ENCODE assay signal across 11 cellular contexts in the genomic region with DNA sequence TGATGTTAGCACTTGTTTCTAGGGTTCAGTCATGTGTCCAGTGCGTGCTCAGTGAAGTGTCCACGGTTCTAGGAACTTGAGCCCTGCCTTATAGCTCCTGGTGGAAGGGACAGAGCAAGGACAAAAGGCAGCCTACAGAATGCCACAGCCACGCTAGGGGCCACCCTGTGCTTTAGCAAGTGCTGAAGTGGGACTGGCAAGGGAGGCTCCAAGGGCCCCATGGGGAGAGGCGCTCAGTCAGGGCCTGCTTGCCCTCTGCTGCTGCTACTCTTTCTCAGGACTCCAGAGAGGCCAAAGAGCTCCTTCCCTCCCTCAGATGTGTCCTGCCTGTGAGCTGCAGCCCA. TPM values are rescaled to one million over a fixed set of nuclear protein-coding genes. Genes with fewer than 3 reads are reported as not detected.
DNase-seq lines count a peak whose midpoint lies in the region; ATAC-seq, FAIRE-seq and TF ChIP-seq lines count a peak whose summit lies in the region.
"Had no signal": no experiment of that assay in that cellular context is flagged by ENCODE, and none has a peak within 500 bp of the region (broad histone marks: within the 10 kb centered on the region; RNA-seq: fewer than 3 reads in every experiment).

No MANE protein-coding gene starts in this region.

- SMC1A ChIA-PET in GM12878 (lab: Charles Lee; ENCODE audit: uncharacterized antibody, unreplicated experiment), result interaction anchor here (0.7 kb wide), 1 partner anchor 11 kb away, joined by 4 read pairs; no protein-coding TSS in a partner anchor

- H3K9me3 Mint-ChIP-seq in Caco-2 (ENCODE audit: unreplicated experiment) (no peaks in the 10 kb centered on the region), mesothelial cell of epicardium (no peaks in the 10 kb centered on the region)

- no peak overlapping the region for H3K4me3 Mint-ChIP-seq in Caco-2 (ENCODE audit: unreplicated experiment)
- H3K4me3 Mint-ChIP-seq in mesothelial cell of epicardium, result no peak overlapping the region

- TF ChIP-seq POLR2A in GM12878 (IDR thresholded peaks at IDR 0.05; ENCODE audit: low read depth, low read length) (peak; percentile 37; the same call in 1 of the 2 replicates), esophagus muscularis mucosa (IDR thresholded peaks at IDR 0.05; ENCODE audit: low read depth) (no peak)

- H3K36me3 ChIP-seq in ACC112 (ENCODE audit: insufficient read depth, low read length), result no peaks in the 10 kb centered on the region
- H3K36me3 ChIP-seq in Caco-2 (ENCODE audit: control insufficient read depth, insufficient read depth, low read length), result peaks cover 4% of the 10 kb centered on the region
- H3K36me3 ChIP-seq in GM12878 (ENCODE audit: control insufficient read depth in 2 of 2, insufficient read depth in 2 of 2, low read length in 1 of 2), result peaks cover 3% of the 10 kb centered on the region in 2 experiments; a peak in 3 of 4 replicates
- H3K36me3 ChIP-seq in mucosa of stomach (ENCODE audit: control insufficient read depth, insufficient read depth, low read length), result peaks cover 2% of the 10 kb centered on the region
- peaks cover 0 to 27% (median 15%) of the 10 kb centered on the region in 4 donors for H3K36me3 ChIP-seq in esophagus muscularis mucosa

- H3K27me3 ChIP-seq in ACC112 (ENCODE audit: insufficient read depth, low read length) (no peaks in the 10 kb centered on the region), Caco-2 (replicated peaks; ENCODE audit: control insufficient read depth, insufficient read depth, low read length) (no peaks in the 10 kb centered on the region), GM12878 (replicated peaks in 1 of 2; ENCODE audit: control insufficient read depth in 2 of 2, insufficient read depth in 2 of 2, low read length in 1 of 2) (no peaks in the 10 kb centered on the region), mucosa of stomach (ENCODE audit: control insufficient read depth, insufficient read depth, low read length) (no peaks in the 10 kb centered on the region), esophagus muscularis mucosa (no peaks in the 10 kb centered on the region)

- no peak overlapping the region for H3K4me2 ChIP-seq in GM12878 (ENCODE audit: control insufficient read depth, insufficient read depth)

- intact Hi-C loops in Caco-2 (cut with micrococcal nuclease; ENCODE audit: unreplicated experiment) (no loop called here), GM12878 (cut with micrococcal nuclease; ENCODE audit: unreplicated experiment) (loop anchor here (5.0 kb wide), 1 partner anchor 162 kb away; no protein-coding TSS in a partner anchor), esophagus muscularis mucosa (cut with DNase I) (no loop called here)

- peaks cover 17% of the 10 kb centered on the region for H3K4me1 Mint-ChIP-seq in Caco-2 (ENCODE audit: low read depth, unreplicated experiment)
- peaks cover 3% of the 10 kb centered on the region for H3K4me1 Mint-ChIP-seq in mesothelial cell of epicardium

- BruUV-seq in Caco-2 (replicated peaks; lab: Mats Ljungman, UMichigan), result no TSS peak
- no TSS peak for BruUV-seq in GM12878 (replicated peaks; lab: Mats Ljungman, UMichigan)

- H3K36me3 Mint-ChIP-seq in Caco-2 (ENCODE audit: insufficient read depth, unreplicated experiment) (peaks cover 53% of the 10 kb centered on the region), mesothelial cell of epicardium (peaks cover 9% of the 10 kb centered on the region)

- H3K27ac Mint-ChIP-seq in Caco-2 (ENCODE audit: unreplicated experiment) (peak overlapping the region; percentile 85), mesothelial cell of epicardium (no peak overlapping the region)

- H3K79me2 ChIP-seq in ACC112 (ENCODE audit: control insufficient read depth, insufficient read depth, low read length, unreplicated experiment) (no peaks in the 10 kb centered on the region), GM12878 (ENCODE audit: control insufficient read depth, insufficient read depth, low read length) (no peaks in the 10 kb centered on the region; the same call in 1 of the 2 replicates)

- peak overlapping the region; percentile 16; the same call in 1 of the 2 replicates for H3K27ac ChIP-seq in ACC112 (ENCODE audit: low read depth, low read length)
- H3K27ac ChIP-seq in GM12878 (ENCODE audit: control insufficient read depth, insufficient read depth), result no peak overlapping the region
- H3K27ac ChIP-seq in esophagus muscularis mucosa (replicated peaks in 1 of 4), result peak overlapping the region in 1 of 4 donors; percentile 25

- H2AFZ ChIP-seq in ACC112 (ENCODE audit: low read length, unreplicated experiment) (no peak overlapping the region), GM12878 (ENCODE audit: control insufficient read depth, low read depth, low read length) (no peak overlapping the region)

- H4K20me1 ChIP-seq in GM12878 (ENCODE audit: control insufficient read depth, insufficient read depth), result no peaks in the 10 kb centered on the region

- DNase-seq in Caco-2 (no peak), GM12878 (ENCODE audit: low read depth, low spot score) (no peak), mesothelial cell of epicardium (ENCODE audit: low spot score in 2 of 2, unreplicated experiment in 2 of 2) (no peak), esophagus muscularis mucosa (ENCODE audit: extremely low spot score) (no peak), NCI-H2196 treated with DMSO at 0.1 percent for 48 hours (lab: John Stamatoyannopoulos, UW; ENCODE audit: unreplicated experiment) (no peak)
- DNase-seq: DMS79, hippocampal formation, NCI-H146 had no signal

- H3K27me3 Mint-ChIP-seq in Caco-2 (ENCODE audit: insufficient read depth, unreplicated experiment) (no peaks in the 10 kb centered on the region), mesothelial cell of epicardium (ENCODE audit: low read depth) (no peaks in the 10 kb centered on the region)

- RAD21 ChIA-PET in GM12878 (lab: Charles Lee; ENCODE audit: unreplicated experiment), result interaction anchor here (1.0 to 2.3 kb wide), 3 partner anchors 11 to 163 kb away, joined by 3 to 13 read pairs (median 3); a partner anchor contains a TSS

- POLR2A ChIA-PET in Caco-2 (lab: Charles Lee), result no interaction called here
- POLR2A ChIA-PET in GM12878 (lab: Charles Lee), result no interaction called here

- ATAC-seq in GM12878, result no peak
- ATAC-seq in HG03175 (IDR thresholded peaks at IDR 0.05; ENCODE audit: unreplicated experiment), result no peak

- no peaks in the 10 kb centered on the region for H3K9me3 ChIP-seq in Caco-2
- no peaks in the 10 kb centered on the region for H3K9me3 ChIP-seq in GM12878 (replicated peaks; ENCODE audit: control insufficient read depth, insufficient read depth, low read length)
- no peaks in the 10 kb centered on the region for H3K9me3 ChIP-seq in mucosa of stomach (ENCODE audit: control insufficient read depth, low read length)
- no peaks in the 10 kb centered on the region for H3K9me3 ChIP-seq in esophagus muscularis mucosa

- TF ChIP-seq EP300 in GM12878 (IDR thresholded peaks at IDR 0.05; ENCODE audit: borderline replicate concordance in 1 of 2, control insufficient read depth in 1 of 2, low read depth in 2 of 2, low read length in 2 of 2), result no peak
- no peak for TF ChIP-seq EP300 in esophagus muscularis mucosa (IDR thresholded peaks at IDR 0.05)

- H3K9ac ChIP-seq in GM12878 (ENCODE audit: control insufficient read depth, insufficient read depth, low read length) (no peak overlapping the region), mucosa of stomach (ENCODE audit: low read length) (peak overlapping the region; percentile 25)

- H3K4me3 ChIP-seq in ACC112 (ENCODE audit: low read depth, low read length), result no peak overlapping the region
- H3K4me3 ChIP-seq in Caco-2 (ENCODE audit: low read depth, low read length), result no peak overlapping the region
- H3K4me3 ChIP-seq in GM12878, result no peak overlapping the region
- H3K4me3 ChIP-seq in mucosa of stomach (ENCODE audit: low read length), result no peak overlapping the region
- no peak overlapping the region for H3K4me3 ChIP-seq in esophagus muscularis mucosa

- H3K4me1 ChIP-seq in ACC112 (ENCODE audit: control insufficient read depth, insufficient read depth, low read length, unreplicated experiment) (peaks cover 11% of the 10 kb centered on the region), Caco-2 (peaks cover 14% of the 10 kb centered on the region), GM12878 (ENCODE audit: control insufficient read depth, insufficient read depth, low read length) (peaks cover 10% of the 10 kb centered on the region), mucosa of stomach (ENCODE audit: control insufficient read depth, insufficient read depth, low read length) (peaks cover 35% of the 10 kb centered on the region), esophagus muscularis mucosa (peaks cover 0 to 17% (median 10%) of the 10 kb centered on the region in 4 donors)

- CTCF ChIA-PET in Caco-2 (lab: Charles Lee) (interaction anchor here (0.6 to 2.3 kb wide), 2 partner anchors 10 to 30 kb away, joined by 3 to 11 read pairs; no protein-coding TSS in a partner anchor), GM12878 (lab: Yijun Ruan, JAX) (interaction anchor here (1.6 kb wide), 1 partner anchor 11 kb away, joined by 10 read pairs; no protein-coding TSS in a partner anchor)

- in situ Hi-C loops in GM12878 (cut with MboI), result no loop called here

- FAIRE-seq in GM12878 (lab: Jason Lieb, UNC), result no peak

- no peak for TF ChIP-seq CTCF in Caco-2 (IDR thresholded peaks at IDR 0.05; ENCODE audit: insufficient read depth in 1 of 2, low read depth in 1 of 2, low read length in 1 of 2, severe bottlenecking in 1 of 2, unreplicated experiment in 1 of 2)
- no peak for TF ChIP-seq CTCF in GM12878 (IDR thresholded peaks at IDR 0.05 in 2 of 3, conservative IDR thresholded peaks at IDR 0.05 in 1 of 3; ENCODE audit: control insufficient read depth in 2 of 3, extremely low read depth in 1 of 3, insufficient read depth in 1 of 3, low read depth in 3 of 3, low read length in 3 of 3)
- TF ChIP-seq CTCF in mesothelial cell of epicardium (IDR thresholded peaks at IDR 0.05; ENCODE audit: unreplicated experiment), result no peak
- TF ChIP-seq CTCF in esophagus muscularis mucosa (IDR thresholded peaks at IDR 0.05), result no peak

- no peak for TF ChIP-seq RAD21 in GM12878 (IDR thresholded peaks at IDR 0.05; ENCODE audit: insufficient read depth, low read depth, low read length)

- 70% methylated on average over 4 of the region's 4 CpGs for WGBS in GM12878 (ENCODE audit: insufficient coverage, insufficient replicate concordance, low lambda C conversion rate, missing lambda C conversion rate)
- WGBS in esophagus muscularis mucosa, result 93% methylated on average over 4 of the region's 4 CpGs

RNA-seq across cellular contexts. Expression of a gene that starts 6.8 kb away (rescaled TPM):
- total RNA-seq in Caco-2 (2022) (59.3 and 68.4 TPM in 2 replicates), GM12878 (2014; rRNA removed) (115 and 144 TPM in 2 replicates), GM12878 (2014; rRNA removed; fragmentation: Illumina TruSeq; extraction: Trizol) (41.6 and 43.7 TPM in 2 replicates), GM12878 (2021) (86.3 and 88.5 TPM in 2 replicates), mesothelial cell of epicardium (44.3 to 51.0 TPM (median 46.8 TPM) in 3 replicates), esophagus muscularis mucosa (10 to 100 TPM; 70.6 to 98.7 (median 75.1) TPM)
- total RNA-seq in GM12878 (2013; cell fraction: nucleolus; rRNA removed), result 22.0 and 36.6 TPM in 2 replicates
- polyA plus RNA-seq in GM12878 (2011; ENCODE audit: low read depth), result 15.1 TPM
- polyA plus RNA-seq in GM12878 (2011; rRNA removed) (17.4 and 40.2 TPM in 2 replicates), GM12878 (2014; fragmentation: Illumina TruSeq; extraction: Trizol) (10.4 and 24.2 TPM in 2 replicates), GM12878 (2014; fragmentation: Nextera tagmentation; extraction: Ambion mirVana) (1 to 10 TPM; 3.7 to 9.8 TPM), GM12878 (2014; rRNA removed) (158 and 188 TPM in 2 replicates), GM12878 (2016; fragmentation: Nextera tagmentation; extraction: Ambion mirVana) (100 to 1,000 TPM; 116 to 129 TPM)
- 45.1 and 76.6 TPM in 2 replicates for polyA plus RNA-seq in GM12878 (2011; cell fraction: cytosol; rRNA removed)
- 82.6 and 87.6 TPM in 2 replicates for polyA plus RNA-seq in GM12878 (2011; cell fraction: nucleus; rRNA removed)
- polyA plus RNA-seq in GM12878 (2012), result 49.7 and 55.2 TPM in 2 replicates
- polyA minus RNA-seq in GM12878 (2011; rRNA and poly(A)+ RNA removed), result 10.6 and 15.4 TPM in 2 replicates
- polyA minus RNA-seq in GM12878 (2011; cell fraction: cytosol; rRNA and poly(A)+ RNA removed), result 7.4 and 11.4 TPM in 2 replicates
- polyA minus RNA-seq in GM12878 (2011; cell fraction: nucleus; rRNA and poly(A)+ RNA removed), result 20.4 and 32.2 TPM in 2 replicates

RNA-seq across cellular contexts. Expression of a gene that starts 15.0 kb away (rescaled TPM):
- total RNA-seq in Caco-2 (2022) (23.6 and 26.0 TPM in 2 replicates), GM12878 (2014; rRNA removed) (5.6 and 6.1 TPM in 2 replicates), GM12878 (2014; rRNA removed; fragmentation: Illumina TruSeq; extraction: Trizol) (4.1 and 5.6 TPM in 2 replicates), GM12878 (2021) (11.6 and 11.7 TPM in 2 replicates), mesothelial cell of epicardium (11.3 to 12.0 TPM (median 11.4 TPM) in 3 replicates), esophagus muscularis mucosa (10 to 100 TPM in 1 of 4 donors, 1 to 10 TPM in 3; 3.5 to 10.3 (median 6.7) TPM)
- 11.3 and 11.4 TPM in 2 replicates for total RNA-seq in GM12878 (2013; cell fraction: nucleolus; rRNA removed)
- polyA plus RNA-seq in GM12878 (2011; ENCODE audit: low read depth), result 4.5 TPM
- polyA plus RNA-seq in GM12878 (2011; rRNA removed) (2.4 and 5.2 TPM in 2 replicates), GM12878 (2014; fragmentation: Illumina TruSeq; extraction: Trizol) (2.9 and 6.5 TPM in 2 replicates), GM12878 (2014; fragmentation: Nextera tagmentation; extraction: Ambion mirVana) (1 to 10 TPM; 1.5 to 4.3 TPM), GM12878 (2014; rRNA removed) (6.9 and 10.9 TPM in 2 replicates), GM12878 (2016; fragmentation: Nextera tagmentation; extraction: Ambion mirVana) (10 to 100 TPM; 15.7 to 19.8 TPM)
- 9.5 and 11.2 TPM in 2 replicates for polyA plus RNA-seq in GM12878 (2011; cell fraction: cytosol; rRNA removed)
- 8.6 and 10.6 TPM in 2 replicates for polyA plus RNA-seq in GM12878 (2011; cell fraction: nucleus; rRNA removed)
- 9.2 and 11.8 TPM in 2 replicates for polyA plus RNA-seq in GM12878 (2012)
- polyA minus RNA-seq in GM12878 (2011; rRNA and poly(A)+ RNA removed), result 7.3 and 10.3 TPM in 2 replicates
- 3.5 and 6.9 TPM in 2 replicates for polyA minus RNA-seq in GM12878 (2011; cell fraction: cytosol; rRNA and poly(A)+ RNA removed)
- polyA minus RNA-seq in GM12878 (2011; cell fraction: nucleus; rRNA and poly(A)+ RNA removed), result 5.9 and 11.0 TPM in 2 replicates

RNA-seq across cellular contexts. Expression of a gene that starts 29.5 kb away (rescaled TPM):
- total RNA-seq in Caco-2 (2022) (210 and 244 TPM in 2 replicates), GM12878 (2014; rRNA removed) (150 and 158 TPM in 2 replicates), GM12878 (2014; rRNA removed; fragmentation: Illumina TruSeq; extraction: Trizol) (324 and 357 TPM in 2 replicates), GM12878 (2021) (316 and 327 TPM in 2 replicates), mesothelial cell of epicardium (121 to 132 TPM (median 124 TPM) in 3 replicates), esophagus muscularis mucosa (10 to 100 TPM in 3 of 4 donors, 1 to 10 TPM in 1; 5.4 to 24.2 (median 18.4) TPM)
- total RNA-seq in GM12878 (2013; cell fraction: nucleolus; rRNA removed), result 43.4 and 56.9 TPM in 2 replicates
- polyA plus RNA-seq in GM12878 (2011; ENCODE audit: low read depth), result 208 TPM
- polyA plus RNA-seq in GM12878 (2011; rRNA removed) (79.7 and 112 TPM in 2 replicates), GM12878 (2014; fragmentation: Illumina TruSeq; extraction: Trizol) (101 and 318 TPM in 2 replicates), GM12878 (2014; fragmentation: Nextera tagmentation; extraction: Ambion mirVana) (100 to 1,000 TPM in 1 of 2 experiments, 10 to 100 TPM in 1; 95.9 to 140 TPM), GM12878 (2014; rRNA removed) (339 and 341 TPM in 2 replicates), GM12878 (2016; fragmentation: Nextera tagmentation; extraction: Ambion mirVana) (100 to 1,000 TPM; 648 to 651 TPM)
- polyA plus RNA-seq in GM12878 (2011; cell fraction: cytosol; rRNA removed), result 288 and 290 TPM in 2 replicates
- 199 and 203 TPM in 2 replicates for polyA plus RNA-seq in GM12878 (2011; cell fraction: nucleus; rRNA removed)
- 277 and 284 TPM in 2 replicates for polyA plus RNA-seq in GM12878 (2012)
- polyA minus RNA-seq in GM12878 (2011; rRNA and poly(A)+ RNA removed), result 39.5 and 98.5 TPM in 2 replicates
- 111 and 140 TPM in 2 replicates for polyA minus RNA-seq in GM12878 (2011; cell fraction: cytosol; rRNA and poly(A)+ RNA removed)
- polyA minus RNA-seq in GM12878 (2011; cell fraction: nucleus; rRNA and poly(A)+ RNA removed), result 46.9 and 65.1 TPM in 2 replicates

RNA-seq across cellular contexts. Expression of a gene that starts 37.0 kb away (rescaled TPM):
- total RNA-seq in Caco-2 (2022) (27.7 and 33.8 TPM in 2 replicates), GM12878 (2014; rRNA removed) (0.76 and 1.2 TPM in 2 replicates), GM12878 (2014; rRNA removed; fragmentation: Illumina TruSeq; extraction: Trizol) (0.88 and 0.94 TPM in 2 replicates), GM12878 (2021) (3.1 and 3.4 TPM in 2 replicates), mesothelial cell of epicardium (46.4 to 49.5 TPM (median 46.9 TPM) in 3 replicates), esophagus muscularis mucosa (1 to 10 TPM; 3.8 to 9.7 (median 7.6) TPM)
- 4.4 and 6.6 TPM in 2 replicates for total RNA-seq in GM12878 (2013; cell fraction: nucleolus; rRNA removed)
- 0.83 TPM for polyA plus RNA-seq in GM12878 (2011; ENCODE audit: low read depth)
- polyA plus RNA-seq in GM12878 (2011; rRNA removed) (0.17 and 0.30 TPM in 2 replicates), GM12878 (2014; fragmentation: Illumina TruSeq; extraction: Trizol) (0.17 and 0.84 TPM in 2 replicates), GM12878 (2014; fragmentation: Nextera tagmentation; extraction: Ambion mirVana) (under 1 TPM; 0.03 to 0.16 TPM), GM12878 (2014; rRNA removed) (2.4 and 3.0 TPM in 2 replicates), GM12878 (2016; fragmentation: Nextera tagmentation; extraction: Ambion mirVana) (1 to 10 TPM in 1 of 2 experiments, under 1 TPM in 1; 0.98 to 1.0 TPM)
- 0.57 and 0.84 TPM in 2 replicates for polyA plus RNA-seq in GM12878 (2011; cell fraction: cytosol; rRNA removed)
- polyA plus RNA-seq in GM12878 (2011; cell fraction: nucleus; rRNA removed), result 2.8 and 2.9 TPM in 2 replicates
- polyA plus RNA-seq in GM12878 (2012), result 2.9 and 4.1 TPM in 2 replicates
- polyA minus RNA-seq in GM12878 (2011; rRNA and poly(A)+ RNA removed), result 0.22 and 0.41 TPM in 2 replicates
- 0.53 and 0.94 TPM in 2 replicates for polyA minus RNA-seq in GM12878 (2011; cell fraction: cytosol; rRNA and poly(A)+ RNA removed)
- 0.73 and 0.96 TPM in 2 replicates for polyA minus RNA-seq in GM12878 (2011; cell fraction: nucleus; rRNA and poly(A)+ RNA removed)

RNA-seq across cellular contexts. Expression of a gene that starts 58.0 kb away (rescaled TPM):
- total RNA-seq in Caco-2 (2022) (675 and 693 TPM in 2 replicates), GM12878 (2014; rRNA removed) (163 and 207 TPM in 2 replicates), GM12878 (2014; rRNA removed; fragmentation: Illumina TruSeq; extraction: Trizol) (312 and 322 TPM in 2 replicates), GM12878 (2021) (506 and 514 TPM in 2 replicates), mesothelial cell of epicardium (542 to 571 TPM (median 565 TPM) in 3 replicates), esophagus muscularis mucosa (100 to 1,000 TPM in 1 of 4 donors, 10 to 100 TPM in 3; 64.4 to 101 (median 80.0) TPM)
- total RNA-seq in GM12878 (2013; cell fraction: nucleolus; rRNA removed), result 19.8 and 21.3 TPM in 2 replicates
- 65.4 TPM for polyA plus RNA-seq in GM12878 (2011; ENCODE audit: low read depth)
- polyA plus RNA-seq in GM12878 (2011; rRNA removed) (603 and 801 TPM in 2 replicates), GM12878 (2014; fragmentation: Illumina TruSeq; extraction: Trizol) (265 and 335 TPM in 2 replicates), GM12878 (2014; fragmentation: Nextera tagmentation; extraction: Ambion mirVana) (100 to 1,000 TPM; 709 to 767 TPM), GM12878 (2014; rRNA removed) (232 and 249 TPM in 2 replicates), GM12878 (2016; fragmentation: Nextera tagmentation; extraction: Ambion mirVana) (100 to 1,000 TPM; 755 to 803 TPM)
- polyA plus RNA-seq in GM12878 (2011; cell fraction: cytosol; rRNA removed), result 90.6 and 121 TPM in 2 replicates
- 80.5 and 124 TPM in 2 replicates for polyA plus RNA-seq in GM12878 (2011; cell fraction: nucleus; rRNA removed)
- 224 and 225 TPM in 2 replicates for polyA plus RNA-seq in GM12878 (2012)
- 63.9 and 102 TPM in 2 replicates for polyA minus RNA-seq in GM12878 (2011; rRNA and poly(A)+ RNA removed)
- 148 and 173 TPM in 2 replicates for polyA minus RNA-seq in GM12878 (2011; cell fraction: cytosol; rRNA and poly(A)+ RNA removed)
- polyA minus RNA-seq in GM12878 (2011; cell fraction: nucleus; rRNA and poly(A)+ RNA removed), result 13.5 and 14.2 TPM in 2 replicates
